12 cellular contexts compared by ENCODE assay signal in genomic region chr1:99758073-99758511, GRCh38. TPM values are rescaled to one million over a fixed set of nuclear protein-coding genes. Genes with fewer than 3 reads are reported as not detected.
DNase-seq lines count a peak whose midpoint lies in the region; ATAC-seq and TF ChIP-seq lines count a peak whose summit lies in the region.
"Had no signal": no experiment of that assay in that cellular context is flagged by ENCODE, and none has a peak within 500 bp of the region (broad histone marks: within the 10 kb centered on the region; RNA-seq: fewer than 3 reads in every experiment).

No MANE protein-coding gene starts in this region.

- DNase-seq in activated CD8-positive, alpha-beta memory T cell treated with anti-CD3 and anti-CD28 coated beads, Interleukin-2, amount 10 ng/mL, durations not matched to agents 7 days and 5 days = no peak
- no peak for DNase-seq in activated CD8-positive, alpha-beta memory T cell treated with anti-CD3 and anti-CD28 coated beads, Interleukin-2, amount 50 U/mL, for 48 hours
- DNase-seq in PC-9 (peak in 1 of 2 experiments; percentile 39), suprapubic skin (ENCODE audit: low spot score in 2 of 2) (no peak), chondrocyte (ENCODE audit: low spot score) (no peak), DMS79 treated with DMSO at 0.1 percent for 48 hours (lab: John Stamatoyannopoulos, UW) (no peak)
- DNase-seq in effector CD4-positive, alpha-beta T cell = no peak
- DNase-seq: activated CD4-positive, alpha-beta T cell treated with anti-CD3 and anti-CD28 coated beads, Interleukin-2, amount 50 U/mL, for 4 hours; GOT3; NCI-H526 had no signal

- peak; percentile 23 for ATAC-seq in activated CD8-positive, alpha-beta memory T cell treated with anti-CD3 and anti-CD28 coated beads, Interleukin-2, amount 10 ng/mL, durations not matched to agents 7 days and 5 days
- ATAC-seq in HG02884 (IDR thresholded peaks at IDR 0.05; ENCODE audit: unreplicated experiment) = peak; percentile 66

- H3K9me2 ChIP-seq in PC-9 (ENCODE audit: insufficient read depth) = no peaks in the 10 kb centered on the region

- no peak for TF ChIP-seq POLR2A in suprapubic skin (IDR thresholded peaks at IDR 0.05)

- H3K27me3 ChIP-seq in PC-9 (ENCODE audit: insufficient read depth, low read depth) (no peaks in the 10 kb centered on the region), suprapubic skin (no peaks in the 10 kb centered on the region)

- POLR2A ChIA-PET in PC-9 (lab: Charles Lee; ENCODE audit: unreplicated experiment) = no interaction called here

- H3K36me3 ChIP-seq in PC-9 (ENCODE audit: low read depth) (no peaks in the 10 kb centered on the region), suprapubic skin (no peaks in the 10 kb centered on the region)

- H3K4me1 Mint-ChIP-seq in activated CD8-positive, alpha-beta memory T cell treated with anti-CD3 and anti-CD28 coated beads, Interleukin-2, amount 10 ng/mL, durations not matched to agents 7 days and 5 days = peaks cover 15% of the 10 kb centered on the region
- peaks cover 14% of the 10 kb centered on the region for H3K4me1 Mint-ChIP-seq in chondrocyte (ENCODE audit: low read depth)

- TF ChIP-seq EP300 in suprapubic skin (IDR thresholded peaks at IDR 0.05) = no peak

- no peaks in the 10 kb centered on the region for H3F3A ChIP-seq in PC-9 (ENCODE audit: insufficient read depth, low read depth)

- H3K9me3 ChIP-seq in PC-9 (ENCODE audit: insufficient read depth, low read depth) (0 out of 2 replicates have a peak, but pooled peaks cover 6% of the 10 kb centered on the region), suprapubic skin (no peaks in the 10 kb centered on the region)

- H3K36me3 Mint-ChIP-seq in activated CD8-positive, alpha-beta memory T cell treated with anti-CD3 and anti-CD28 coated beads, Interleukin-2, amount 10 ng/mL, durations not matched to agents 7 days and 5 days = peaks cover 5% of the 10 kb centered on the region
- peaks cover 1% of the 10 kb centered on the region for H3K36me3 Mint-ChIP-seq in chondrocyte (ENCODE audit: low read depth)

- TF ChIP-seq CTCF in PC-9 (conservative IDR thresholded peaks at IDR 0.05) = no peak
- no peak for TF ChIP-seq CTCF in suprapubic skin (IDR thresholded peaks at IDR 0.05)
- no peak for TF ChIP-seq CTCF in chondrocyte (IDR thresholded peaks at IDR 0.05)

- peak overlapping the region; percentile 60 for H3K27ac Mint-ChIP-seq in activated CD8-positive, alpha-beta memory T cell treated with anti-CD3 and anti-CD28 coated beads, Interleukin-2, amount 10 ng/mL, durations not matched to agents 7 days and 5 days
- H3K27ac Mint-ChIP-seq in chondrocyte (ENCODE audit: unreplicated experiment) = no peak overlapping the region

- H3K79me2 ChIP-seq in PC-9 (ENCODE audit: low read depth) = no peaks in the 10 kb centered on the region

- no peak overlapping the region for H3K4me3 Mint-ChIP-seq in activated CD8-positive, alpha-beta memory T cell treated with anti-CD3 and anti-CD28 coated beads, Interleukin-2, amount 10 ng/mL, durations not matched to agents 7 days and 5 days
- no peak overlapping the region for H3K4me3 Mint-ChIP-seq in chondrocyte (ENCODE audit: unreplicated experiment)
- H3K4me3 Mint-ChIP-seq: dendritic cell treated with granulocyte-macrophage colony-stimulating factor and Interleukin-4, amounts not matched to agents 40 ng/mL and 50 ng/mL, for 4 days had no signal

- peak overlapping the region; percentile 59; the same call in 1 of the 2 replicates for H2AFZ ChIP-seq in PC-9

- peak overlapping the region; percentile 32 for H3K4me2 ChIP-seq in PC-9

- H4K20me1 ChIP-seq in PC-9 (ENCODE audit: insufficient read depth) = no peaks in the 10 kb centered on the region

- WGBS in suprapubic skin = 5% methylated on average over 1 of the region's 1 CpG

- intact Hi-C loops in PC-9 (cut with micrococcal nuclease; ENCODE audit: unreplicated experiment) = no loop called here

- no peak overlapping the region for H3K4me3 ChIP-seq in PC-9
- no peak overlapping the region for H3K4me3 ChIP-seq in suprapubic skin

- H3K9me3 Mint-ChIP-seq in activated CD8-positive, alpha-beta memory T cell treated with anti-CD3 and anti-CD28 coated beads, Interleukin-2, amount 10 ng/mL, durations not matched to agents 7 days and 5 days (ENCODE audit: low read depth) = no peaks in the 10 kb centered on the region
- H3K9me3 Mint-ChIP-seq in chondrocyte (ENCODE audit: low read depth) = no peaks in the 10 kb centered on the region

- H3K27ac ChIP-seq in PC-9 (peak overlapping the region; percentile 8), suprapubic skin (peak overlapping the region; percentile 54)

- BruUV-seq in PC-9 (replicated peaks; lab: Mats Ljungman, UMichigan) = no TSS peak

- H3K4me1 ChIP-seq in PC-9 (replicated peaks; ENCODE audit: insufficient read depth) = peaks cover 19% of the 10 kb centered on the region
- H3K4me1 ChIP-seq in suprapubic skin = peaks cover 49% of the 10 kb centered on the region

- CTCF ChIA-PET in activated CD8-positive, alpha-beta memory T cell treated with anti-CD3 and anti-CD28 coated beads, Interleukin-2, amount 10 ng/mL, durations not matched to agents 7 days and 5 days (lab: Charles Lee) = no interaction called here
- CTCF ChIA-PET in PC-9 (lab: Charles Lee) = no interaction called here

- peaks cover 3% of the 10 kb centered on the region for H3K27me3 Mint-ChIP-seq in activated CD8-positive, alpha-beta memory T cell treated with anti-CD3 and anti-CD28 coated beads, Interleukin-2, amount 10 ng/mL, durations not matched to agents 7 days and 5 days
- no peaks in the 10 kb centered on the region for H3K27me3 Mint-ChIP-seq in chondrocyte (ENCODE audit: low read depth)
- H3K27me3 Mint-ChIP-seq: dendritic cell treated with granulocyte-macrophage colony-stimulating factor and Interleukin-4, amounts not matched to agents 40 ng/mL and 50 ng/mL, for 4 days had no signal

RNA-seq across cellular contexts. Expression of gene FRRS1, which starts 8.3 kb away (rescaled TPM):
- total RNA-seq in activated CD8-positive, alpha-beta memory T cell treated with anti-CD3 and anti-CD28 coated beads, Interleukin-2, amount 10 ng/mL, durations not matched to agents 7 days and 5 days = 1 to 10 TPM; 3.6 to 4.9 TPM
- total RNA-seq in PC-9 (2021) = 4.1 and 7.3 TPM in 2 replicates
- total RNA-seq in suprapubic skin = 10 to 100 TPM; 25.4 to 34.4 (median 30.5) TPM
- total RNA-seq in chondrocyte = 2.0 to 5.2 TPM (median 2.2 TPM) in 3 replicates
